ENCODE assay signal across 1 cellular context in the genomic region with DNA sequence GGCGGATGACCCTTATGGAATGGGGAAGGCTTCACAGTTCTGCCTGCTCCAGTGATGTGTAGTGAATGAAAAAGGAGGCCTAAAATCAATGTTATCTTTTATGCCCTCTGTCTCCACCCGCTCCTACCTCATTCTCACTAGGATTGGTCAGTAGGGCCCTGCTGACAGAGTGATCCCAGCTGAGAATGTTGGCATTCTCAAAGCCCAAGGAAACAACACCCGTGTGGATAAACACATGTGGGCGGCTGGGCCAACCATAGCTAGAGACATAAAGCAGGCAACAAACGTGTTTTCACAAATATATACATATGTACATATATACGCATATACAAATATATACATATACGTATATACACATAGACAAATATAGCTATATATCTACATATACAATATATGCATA.
TF ChIP-seq lines count a peak whose summit lies in the region.

No MANE protein-coding gene starts in this region.

TF ChIP-seq in WTC11, 78 proteins besides CTCF, POLR2A, EP300 and RAD21:
- TF ChIP-seq, protein P1, sequence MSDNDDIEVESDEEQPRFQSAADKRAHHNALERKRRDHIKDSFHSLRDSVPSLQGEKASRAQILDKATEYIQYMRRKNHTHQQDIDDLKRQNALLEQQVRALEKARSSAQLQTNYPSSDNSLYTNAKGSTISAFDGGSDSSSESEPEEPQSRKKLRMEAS (CRISPR knock-in tag; IDR thresholded peaks at IDR 0.05) = no peak
- no peak for TF ChIP-seq JAZF1 (CRISPR knock-in tag; IDR thresholded peaks at IDR 0.05)
TF ChIP-seq in WTC11: peak in this region for 0.
